In the genomic region with DNA sequence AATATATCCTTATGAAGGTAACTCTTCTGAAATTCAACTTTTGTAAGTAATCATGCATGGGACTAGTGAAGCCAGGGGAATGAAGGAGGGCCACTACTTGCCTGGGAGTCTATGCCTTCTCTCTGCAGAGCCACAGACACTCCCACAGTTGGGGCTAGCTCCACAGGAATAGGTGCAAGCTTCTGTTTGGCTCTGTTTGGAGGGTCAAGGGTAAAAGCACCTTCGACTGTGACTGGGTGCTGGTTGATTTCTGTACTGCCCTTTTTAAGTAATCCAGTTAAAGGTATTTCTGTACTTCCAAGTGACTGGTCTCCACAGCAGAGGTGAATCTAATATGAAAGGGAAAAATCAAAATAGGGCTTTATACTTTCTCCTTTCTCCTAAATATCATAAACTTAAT, we compare ENCODE assay signal across 23 cellular contexts. TPM values are rescaled to one million over a fixed set of nuclear protein-coding genes. Genes with fewer than 3 reads are reported as not detected.
DNase-seq lines count a peak whose midpoint lies in the region; ATAC-seq and TF ChIP-seq lines count a peak whose summit lies in the region.
"Had no signal": no experiment of that assay in that cellular context is flagged by ENCODE, and none has a peak within 500 bp of the region (broad histone marks: within the 10 kb centered on the region; RNA-seq: fewer than 3 reads in every experiment).

No MANE protein-coding gene starts in this region.

- H3K4me3 ChIP-seq in mammary epithelial cell (replicated peaks in 1 of 3; ENCODE audit: insufficient read depth in 1 of 3, low read depth in 2 of 3, low read length in 3 of 3), result no peak overlapping the region
- H3K4me3 ChIP-seq: A549; BLaER1 treated with 17β-estradiol and CSF1 and Interleukin-3, amounts not matched to agents 10 nM and 100 nM; HAP-1 had no signal

- no peak overlapping the region for H3K9ac ChIP-seq in mammary epithelial cell (ENCODE audit: insufficient read depth, low read length)
- H3K9ac ChIP-seq: BLaER1 treated with 17β-estradiol and CSF1 and Interleukin-3, amounts not matched to agents 10 nM and 100 nM had no signal

- H3K27me3 ChIP-seq in mammary epithelial cell (ENCODE audit: insufficient read depth, low read length), result no peaks in the 10 kb centered on the region
- H3K27me3 ChIP-seq: BE2C; BLaER1 treated with 17β-estradiol and CSF1 and Interleukin-3, amounts not matched to agents 10 nM and 100 nM had no signal

- H3K4me1 ChIP-seq in mammary epithelial cell (ENCODE audit: insufficient read depth, low read length), result no peaks in the 10 kb centered on the region
- H3K4me1 ChIP-seq: A549; BE2C; BLaER1 treated with 17β-estradiol and CSF1 and Interleukin-3, amounts not matched to agents 10 nM and 100 nM had no signal

- peak overlapping the region; percentile 31 for H3K27ac Mint-ChIP-seq in MCF 10A (ENCODE audit: low read depth, unreplicated experiment)
- H3K27ac Mint-ChIP-seq: CD14-positive monocyte; CD4-positive, alpha-beta T cell; HFFc6 had no signal

- no peaks in the 10 kb centered on the region for H3K9me3 ChIP-seq in mammary epithelial cell (replicated peaks; ENCODE audit: insufficient read depth, low read length)
- H3K9me3 ChIP-seq: A549; BE2C; BLaER1 treated with 17β-estradiol and CSF1 and Interleukin-3, amounts not matched to agents 10 nM and 100 nM; HAP-1 had no signal

- no peak overlapping the region for H3K4me3 Mint-ChIP-seq in MCF 10A (ENCODE audit: unreplicated experiment)
- H3K4me3 Mint-ChIP-seq: CD14-positive monocyte; CD4-positive, alpha-beta T cell; CD8-positive, alpha-beta memory T cell; HFFc6 had no signal

- no peaks in the 10 kb centered on the region for H4K20me1 ChIP-seq in mammary epithelial cell (ENCODE audit: insufficient read depth, low read length)
- H4K20me1 ChIP-seq: BLaER1 treated with 17β-estradiol and CSF1 and Interleukin-3, amounts not matched to agents 10 nM and 100 nM had no signal

- H3K27me3 Mint-ChIP-seq in MCF 10A (ENCODE audit: insufficient read depth, unreplicated experiment), result no peaks in the 10 kb centered on the region
- H3K27me3 Mint-ChIP-seq: CD4-positive, alpha-beta T cell; CD8-positive, alpha-beta memory T cell had no signal

- CTCF ChIA-PET in MCF 10A (lab: Yijun Ruan, JAX), result interaction anchor here (0.9 to 1.1 kb wide), 4 partner anchors 19 to 492 kb away, joined by 3 to 5 read pairs (median 3); no protein-coding TSS in a partner anchor
- CTCF ChIA-PET in mammary epithelial cell (lab: Charles Lee; ENCODE audit: low non-redundant PET), result no interaction called here

- no peaks in the 10 kb centered on the region for H3K4me1 Mint-ChIP-seq in MCF 10A (ENCODE audit: insufficient read depth, unreplicated experiment)
- H3K4me1 Mint-ChIP-seq: CD14-positive monocyte had no signal

- 82% methylated on average over 1 of the region's 1 CpG for WGBS in mammary epithelial cell (ENCODE audit: low coverage, missing lambda C conversion rate)

- in situ Hi-C loops in mammary epithelial cell (cut with MboI; ENCODE audit: low sequenced_read_pairs in 2 of 2), result no loop called here

- no peak overlapping the region for H3K27ac ChIP-seq in mammary epithelial cell (ENCODE audit: insufficient read depth, low read depth, low read length)
- H3K27ac ChIP-seq: A549; BLaER1 treated with 17β-estradiol and CSF1 and Interleukin-3, amounts not matched to agents 10 nM and 100 nM had no signal

- no peak overlapping the region for H3K4me2 ChIP-seq in mammary epithelial cell (ENCODE audit: insufficient read depth, low read depth, low read length)
- H3K4me2 ChIP-seq: A549; BLaER1 treated with 17β-estradiol and CSF1 and Interleukin-3, amounts not matched to agents 10 nM and 100 nM had no signal

- ATAC-seq in HG02610 (IDR thresholded peaks at IDR 0.05; ENCODE audit: unreplicated experiment) (peak; percentile 36), left lobe of liver (peak; percentile 70), GM21717 (IDR thresholded peaks at IDR 0.05; ENCODE audit: unreplicated experiment) (no peak), SK-N-SH treated with all-trans-retinoic acid at 6 μM for 48 hours (no peak)
- ATAC-seq: A549 had no signal

- no peak overlapping the region for H2AFZ ChIP-seq in mammary epithelial cell (ENCODE audit: low read depth, low read length)

- BruUV-seq in MCF 10A (replicated peaks; lab: Mats Ljungman, UMichigan) (no TSS peak), mammary epithelial cell (replicated peaks; lab: Mats Ljungman, UMichigan) (no TSS peak)

- no peak for DNase-seq in MCF 10A (ENCODE audit: unreplicated experiment)
- DNase-seq in mammary epithelial cell, result no peak
- no peak for DNase-seq in left lobe of liver (ENCODE audit: low spot score)
- DNase-seq in activated CD8-positive, alpha-beta memory T cell treated with anti-CD3 and anti-CD28 coated beads, Interleukin-2, amount 50 U/mL, for 48 hours, result no peak
- DNase-seq: 8988T; ACHN; AML-193; BE2C; CD4-positive, alpha-beta T cell; CD8-positive, alpha-beta memory T cell; DMS 273 treated with DMSO at 0.1 percent for 48 hours; DMS79; EL; GDM1; GOT3; HFFc6 had no signal

- peaks cover 28% of the 10 kb centered on the region for H3K36me3 ChIP-seq in mammary epithelial cell (ENCODE audit: insufficient read depth, low read length)

- H3K79me2 ChIP-seq in mammary epithelial cell (ENCODE audit: insufficient read depth, low read length), result no peaks in the 10 kb centered on the region

- intact Hi-C loops in MCF 10A (cut with micrococcal nuclease) (no loop called here), mammary epithelial cell (cut with micrococcal nuclease) (no loop called here)

- H3K9me3 Mint-ChIP-seq in MCF 10A (ENCODE audit: unreplicated experiment), result no peaks in the 10 kb centered on the region
- H3K9me3 Mint-ChIP-seq: CD14-positive monocyte; CD4-positive, alpha-beta T cell; CD8-positive, alpha-beta memory T cell; HFFc6 had no signal

- peaks cover 84% of the 10 kb centered on the region for H3K36me3 Mint-ChIP-seq in MCF 10A (ENCODE audit: insufficient read depth, unreplicated experiment)

- dilution Hi-C loops in mammary epithelial cell (cut with HindIII; ENCODE audit: low sequenced_read_pairs), result no loop called here

- TF ChIP-seq CTCF in MCF 10A (IDR thresholded peaks at IDR 0.05; ENCODE audit: unreplicated experiment) (no peak), mammary epithelial cell (conservative IDR thresholded peaks at IDR 0.05 in 1 of 2, IDR thresholded peaks at IDR 0.05 in 1 of 2; ENCODE audit: extremely low read depth in 1 of 2, insufficient read depth in 1 of 2, low read depth in 1 of 2, low read length in 2 of 2) (no peak)

- POLR2A ChIA-PET in MCF 10A (lab: Yijun Ruan, JAX), result interaction anchor here (1.5 kb wide), 1 partner anchor 32 kb away, joined by 5 read pairs; a partner anchor contains a TSS

TF ChIP-seq in SK-N-SH treated with all-trans-retinoic acid at 6 μM for 48 hours, 23 proteins besides CTCF, POLR2A, EP300 and RAD21:
- TF ChIP-seq BACH2 (CRISPR knock-in tag; IDR thresholded peaks at IDR 0.05; ENCODE audit: borderline replicate concordance), result no peak
- TF ChIP-seq, protein P1, sequence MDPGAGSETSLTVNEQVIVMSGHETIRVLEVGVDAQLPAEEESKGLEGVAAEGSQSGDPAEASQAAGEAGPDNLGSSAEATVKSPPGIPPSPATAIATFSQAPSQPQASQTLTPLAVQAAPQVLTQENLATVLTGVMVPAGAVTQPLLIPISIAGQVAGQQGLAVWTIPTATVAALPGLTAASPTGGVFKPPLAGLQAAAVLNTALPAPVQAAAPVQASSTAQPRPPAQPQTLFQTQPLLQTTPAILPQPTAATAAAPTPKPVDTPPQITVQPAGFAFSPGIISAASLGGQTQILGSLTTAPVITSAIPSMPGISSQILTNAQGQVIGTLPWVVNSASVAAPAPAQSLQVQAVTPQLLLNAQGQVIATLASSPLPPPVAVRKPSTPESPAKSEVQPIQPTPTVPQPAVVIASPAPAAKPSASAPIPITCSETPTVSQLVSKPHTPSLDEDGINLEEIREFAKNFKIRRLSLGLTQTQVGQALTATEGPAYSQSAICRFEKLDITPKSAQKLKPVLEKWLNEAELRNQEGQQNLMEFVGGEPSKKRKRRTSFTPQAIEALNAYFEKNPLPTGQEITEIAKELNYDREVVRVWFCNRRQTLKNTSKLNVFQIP (CRISPR knock-in tag; IDR thresholded peaks at IDR 0.05; ENCODE audit: borderline replicate concordance, low read depth), result no peak

RNA-seq across cellular contexts. Expression of a gene that starts 32.2 kb away (rescaled TPM):
- total RNA-seq in MCF 10A (2022) (49.8 and 54.5 TPM in 2 replicates), mammary epithelial cell (10 to 100 TPM; 20.7 to 24.6 TPM), left lobe of liver (11.6 TPM)
- 14.7 TPM for polyA plus RNA-seq in mammary epithelial cell
- 48.6 TPM for polyA minus RNA-seq in mammary epithelial cell

Comparison
In these comparisons a context has a peak if more than half of its experiments do, and no peak if none do; other contexts are left out.
1. ATAC-seq: peak in HG02610 (single experiment) and left lobe of liver (single experiment); none in GM21717 (single experiment) and SK-N-SH treated with all-trans-retinoic acid at 6 μM for 48 hours (single experiment).